In the genomic region with DNA sequence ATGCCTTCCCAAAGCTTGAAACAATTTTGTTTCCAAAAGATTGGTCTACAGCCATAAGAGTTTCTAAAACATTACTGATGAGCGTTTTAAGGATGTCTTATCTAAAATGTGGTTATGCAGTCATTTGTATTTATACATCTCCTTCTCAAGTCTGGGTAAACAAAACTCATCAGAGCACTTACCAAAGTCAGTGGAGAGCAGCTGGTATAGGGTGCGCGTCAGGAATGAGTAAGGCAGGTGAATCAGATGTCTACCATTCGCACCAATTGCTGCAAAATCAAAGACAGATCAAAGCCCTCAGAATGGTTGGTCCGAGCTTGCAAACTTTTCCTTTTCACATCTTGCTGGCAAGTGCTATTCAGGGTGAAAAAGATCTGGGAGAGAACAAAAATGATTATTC, we compare ENCODE assay signal across 26 cellular contexts.
A peak's percentile ranks its signal among the peaks of the same experiment; 100 is the strongest.
DNase-seq lines count a peak whose midpoint lies in the region; ATAC-seq, FAIRE-seq and TF ChIP-seq lines count a peak whose summit lies in the region.
"Had no signal": no experiment of that assay in that cellular context is flagged by ENCODE, and none has a peak within 500 bp of the region (broad histone marks: within the 10 kb centered on the region; RNA-seq: fewer than 3 reads in every experiment).

No MANE protein-coding gene starts in this region.

- H3K9me3 ChIP-seq in RWPE2 (ENCODE audit: severe bottlenecking), result no peaks in the 10 kb centered on the region
- H3K9me3 ChIP-seq: left ventricle myocardium inferior had no signal

- peak; percentile 48 for FAIRE-seq in GM19239 (lab: Jason Lieb, UNC)
- FAIRE-seq: endometrium, H54 had no signal

- no peaks in the 10 kb centered on the region for H3K27me3 ChIP-seq in RWPE2 (ENCODE audit: insufficient read depth, poor library complexity, severe bottlenecking)

- no peaks in the 10 kb centered on the region for H3K36me3 ChIP-seq in RWPE2 (ENCODE audit: low read depth)
- H3K36me3 ChIP-seq: left ventricle myocardium inferior, WERI-Rb-1 had no signal

- H3K4me3 ChIP-seq in RWPE2 (ENCODE audit: severe bottlenecking) (no peak overlapping the region), choroid plexus epithelial cell (ENCODE audit: low read depth, low read length) (no peak overlapping the region)
- H3K4me3 ChIP-seq: left ventricle myocardium inferior had no signal

- H3K4me3 Mint-ChIP-seq in nephron, result no peak overlapping the region
- H3K4me3 Mint-ChIP-seq in stimulated activated effector memory CD8-positive, alpha-beta T cell treated with anti-CD3 and anti-CD28 coated beads, Interleukin-12 subunit alpha, Interleukin-12 subunit beta, amount 100 ng/mL, for 72 hours, result no peak overlapping the region
- H3K4me3 Mint-ChIP-seq: activated CD4-positive, alpha-beta T cell treated with anti-CD3 and anti-CD28 coated beads, Interleukin-2, amount 10 ng/mL, durations not matched to agents 7 days and 5 days; activated naive CD4-positive, alpha-beta T cell treated with anti-CD3 and anti-CD28 coated beads for 36 hours; CD4-positive, alpha-beta memory T cell; central memory CD8-positive, alpha-beta T cell; naive thymus-derived CD4-positive, alpha-beta T cell had no signal

- DNase-seq in GM19239 (ENCODE audit: insufficient read length, low spot score) (no peak), RWPE2 (ENCODE audit: low spot score) (no peak), choroid plexus epithelial cell (ENCODE audit: low read depth) (peak; percentile 32)
- no peak for DNase-seq in stimulated activated effector memory CD8-positive, alpha-beta T cell treated with anti-CD3 and anti-CD28 coated beads, Interleukin-12 subunit alpha, Interleukin-12 subunit beta, amount 100 ng/mL, for 72 hours (ENCODE audit: low spot score in 2 of 2)
- DNase-seq: activated CD4-positive, alpha-beta T cell treated with anti-CD3 and anti-CD28 coated beads, Interleukin-2, amount 10 ng/mL, durations not matched to agents 7 days and 5 days; activated naive CD4-positive, alpha-beta T cell treated with anti-CD3 and anti-CD28 coated beads for 36 hours; activated T-cell treated with anti-CD3 and anti-CD28 coated beads, Interleukin-2, amount 50 U/mL, for 48 hours; CD4-positive, alpha-beta memory T cell; KBM-7; left ventricle myocardium inferior; midbrain; MM.1S; naive thymus-derived CD4-positive, alpha-beta T cell; NCI-H1436 treated with DMSO at 0.1 percent for 48 hours; NCI-H2107; NCI-H446; occipital lobe; stimulated activated CD4-positive, alpha-beta T cell treated with anti-CD3 and anti-CD28 coated beads, Interleukin-15, amount 100 ng/mL, for 24 hours; stimulated activated naive CD4-positive, alpha-beta T cell treated with Interleukin-2 at 50 U/mL for 16 hours; WERI-Rb-1 had no signal

- H3K27ac ChIP-seq in RWPE2 (ENCODE audit: poor library complexity, severe bottlenecking), result no peak overlapping the region
- H3K27ac ChIP-seq: left ventricle myocardium inferior, WERI-Rb-1 had no signal

- H3K27ac Mint-ChIP-seq in nephron, result peak overlapping the region in 2 of 3 experiments; percentile 49 to 58
- H3K27ac Mint-ChIP-seq in stimulated activated effector memory CD8-positive, alpha-beta T cell treated with anti-CD3 and anti-CD28 coated beads, Interleukin-12 subunit alpha, Interleukin-12 subunit beta, amount 100 ng/mL, for 72 hours, result no peak overlapping the region
- H3K27ac Mint-ChIP-seq: activated CD4-positive, alpha-beta T cell treated with anti-CD3 and anti-CD28 coated beads, Interleukin-2, amount 10 ng/mL, durations not matched to agents 7 days and 5 days; activated naive CD4-positive, alpha-beta T cell treated with anti-CD3 and anti-CD28 coated beads for 36 hours; CD4-positive, alpha-beta memory T cell; naive thymus-derived CD4-positive, alpha-beta T cell had no signal

- no peaks in the 10 kb centered on the region for H3K27me3 Mint-ChIP-seq in nephron (ENCODE audit: low read depth)

- no peaks in the 10 kb centered on the region for H3K36me3 Mint-ChIP-seq in nephron (ENCODE audit: low read depth)
- H3K36me3 Mint-ChIP-seq in stimulated activated effector memory CD8-positive, alpha-beta T cell treated with anti-CD3 and anti-CD28 coated beads, Interleukin-12 subunit alpha, Interleukin-12 subunit beta, amount 100 ng/mL, for 72 hours, result no peaks in the 10 kb centered on the region
- H3K36me3 Mint-ChIP-seq: CD4-positive, alpha-beta memory T cell; naive thymus-derived CD4-positive, alpha-beta T cell had no signal

- H3K4me1 Mint-ChIP-seq in nephron, result peaks cover 43% of the 10 kb centered on the region
- peaks cover 11% of the 10 kb centered on the region for H3K4me1 Mint-ChIP-seq in stimulated activated effector memory CD8-positive, alpha-beta T cell treated with anti-CD3 and anti-CD28 coated beads, Interleukin-12 subunit alpha, Interleukin-12 subunit beta, amount 100 ng/mL, for 72 hours

- TF ChIP-seq CTCF in RWPE2 (IDR thresholded peaks at IDR 0.05; ENCODE audit: poor library complexity, severe bottlenecking), result no peak
- TF ChIP-seq CTCF in choroid plexus epithelial cell (conservative IDR thresholded peaks at IDR 0.05; ENCODE audit: low read depth, low read length), result no peak
- no peak for TF ChIP-seq CTCF in nephron (IDR thresholded peaks at IDR 0.05; ENCODE audit: unreplicated experiment in 3 of 3)

- no peaks in the 10 kb centered on the region for H3K4me1 ChIP-seq in RWPE2 (ENCODE audit: insufficient read depth, poor library complexity, severe bottlenecking)

- H3K9me3 Mint-ChIP-seq in nephron, result no peaks in the 10 kb centered on the region
- H3K9me3 Mint-ChIP-seq in stimulated activated effector memory CD8-positive, alpha-beta T cell treated with anti-CD3 and anti-CD28 coated beads, Interleukin-12 subunit alpha, Interleukin-12 subunit beta, amount 100 ng/mL, for 72 hours, result no peaks in the 10 kb centered on the region
- H3K9me3 Mint-ChIP-seq: activated CD4-positive, alpha-beta T cell treated with anti-CD3 and anti-CD28 coated beads, Interleukin-2, amount 10 ng/mL, durations not matched to agents 7 days and 5 days; activated naive CD4-positive, alpha-beta T cell treated with anti-CD3 and anti-CD28 coated beads for 36 hours; CD4-positive, alpha-beta memory T cell; central memory CD8-positive, alpha-beta T cell; naive thymus-derived CD4-positive, alpha-beta T cell had no signal

- ATAC-seq in RWPE2 (ENCODE audit: low read depth) (peak; percentile 86), GM21447 (IDR thresholded peaks at IDR 0.05; ENCODE audit: unreplicated experiment) (no peak), HG02588 (IDR thresholded peaks at IDR 0.05; ENCODE audit: unreplicated experiment) (no peak)
- ATAC-seq in stimulated activated effector memory CD8-positive, alpha-beta T cell treated with anti-CD3 and anti-CD28 coated beads, Interleukin-12 subunit alpha, Interleukin-12 subunit beta, amount 100 ng/mL, for 72 hours, result no peak
- ATAC-seq: naive thymus-derived CD4-positive, alpha-beta T cell had no signal
